In genomic region chr11:18247162-18247631, GRCh38 we compare ENCODE assay signal across 13 cellular contexts. TPM values are rescaled to one million over a fixed set of nuclear protein-coding genes. Genes with fewer than 3 reads are reported as not detected.
A peak's percentile ranks its signal among the peaks of the same experiment; 100 is the strongest.
DNase-seq lines count a peak whose midpoint lies in the region; ATAC-seq and TF ChIP-seq lines count a peak whose summit lies in the region.
"Not testable (repeated sequence)": the region's sequence is repeated elsewhere in the genome, so short reads cannot be mapped to it uniquely, and the experiment has no call there.
"Had no signal": no experiment of that assay in that cellular context is flagged by ENCODE, and none has a peak within 500 bp of the region (broad histone marks: within the 10 kb centered on the region; RNA-seq: fewer than 3 reads in every experiment).

No MANE protein-coding gene starts in this region.

- POLR2A ChIA-PET in activated CD8-positive, alpha-beta T cell treated with anti-CD3 and anti-CD28 coated beads, Interleukin-2, amount 10 ng/mL, durations not matched to agents 7 days and 5 days (lab: Charles Lee) = interaction anchor here (0.9 kb wide), 1 partner anchor 74 kb away, joined by 3 read pairs; the partner anchor contains the start of gene HPS5

- not testable (repeated sequence) for TF ChIP-seq CTCF in MM.1S (IDR thresholded peaks at IDR 0.05; ENCODE audit: low read length); colonic mucosa (IDR thresholded peaks at IDR 0.05)

- H2AFZ ChIP-seq in MM.1S (ENCODE audit: low read length) = not testable (repeated sequence)

- H3K9ac ChIP-seq in MM.1S (ENCODE audit: low read length); colonic mucosa (ENCODE audit: low read depth in 2 of 2, low read length in 2 of 2): not testable (repeated sequence)

- not testable (repeated sequence) for H3K27ac ChIP-seq in MM.1S (ENCODE audit: low read length)
- peak overlapping the region; percentile 19 for H3K27ac ChIP-seq in colonic mucosa

- H3K36me3 Mint-ChIP-seq in activated CD8-positive, alpha-beta T cell treated with anti-CD3 and anti-CD28 coated beads, Interleukin-2, amount 10 ng/mL, durations not matched to agents 7 days and 5 days (ENCODE audit: low read depth); stimulated activated naive B cell treated with anti-CD40 and anti-IgM and Interleukin-4, amounts not matched to agents 10 μg/mL and 1 μg/mL and 100 μg/mL, for 72 hours: not testable (repeated sequence)

- not testable (repeated sequence) for H3K4me3 Mint-ChIP-seq in activated CD8-positive, alpha-beta T cell treated with anti-CD3 and anti-CD28 coated beads, Interleukin-2, amount 10 ng/mL, durations not matched to agents 7 days and 5 days; stimulated activated naive B cell treated with anti-CD40 and anti-IgM and Interleukin-4, amounts not matched to agents 10 μg/mL and 1 μg/mL and 100 μg/mL, for 72 hours

- H3K4me1 Mint-ChIP-seq in activated CD8-positive, alpha-beta T cell treated with anti-CD3 and anti-CD28 coated beads, Interleukin-2, amount 10 ng/mL, durations not matched to agents 7 days and 5 days (ENCODE audit: low read depth) = peaks cover 37% of the 10 kb centered on the region
- peaks cover 9 to 24% of the 10 kb centered on the region in 2 donors for H3K4me1 Mint-ChIP-seq in stimulated activated naive B cell treated with anti-CD40 and anti-IgM and Interleukin-4, amounts not matched to agents 10 μg/mL and 1 μg/mL and 100 μg/mL, for 72 hours

- H3K9me3 ChIP-seq in MM.1S (replicated peaks; ENCODE audit: insufficient read depth, low read length); colonic mucosa: not testable (repeated sequence)

- not testable (repeated sequence) for H3K79me2 ChIP-seq in MM.1S (ENCODE audit: low read length)

- peak; percentile 2 for ATAC-seq in GM18517 (IDR thresholded peaks at IDR 0.05; ENCODE audit: unreplicated experiment)
- peak; percentile 11 for ATAC-seq in GM19438 (IDR thresholded peaks at IDR 0.05; ENCODE audit: low read depth, unreplicated experiment)
- peak; percentile 19 for ATAC-seq in HG02610 (IDR thresholded peaks at IDR 0.05; ENCODE audit: unreplicated experiment)
- peak; percentile 3 for ATAC-seq in HG03097 (IDR thresholded peaks at IDR 0.05; ENCODE audit: low FRiP score, unreplicated experiment)
- ATAC-seq in activated CD8-positive, alpha-beta T cell treated with anti-CD3 and anti-CD28 coated beads, Interleukin-2, amount 10 ng/mL, durations not matched to agents 7 days and 5 days = not testable (repeated sequence)
- peak in 1 of 2 donors; percentile 13 for ATAC-seq in stimulated activated naive B cell treated with anti-CD40 and anti-IgM and Interleukin-4, amounts not matched to agents 10 μg/mL and 1 μg/mL and 100 μg/mL, for 72 hours (replicated peaks)

- not testable (repeated sequence) for H3K9me2 ChIP-seq in MM.1S (replicated peaks; ENCODE audit: insufficient read depth, low read length)

- not testable (repeated sequence) for H3K9me3 Mint-ChIP-seq in activated CD8-positive, alpha-beta T cell treated with anti-CD3 and anti-CD28 coated beads, Interleukin-2, amount 10 ng/mL, durations not matched to agents 7 days and 5 days (ENCODE audit: insufficient read depth); stimulated activated naive B cell treated with anti-CD40 and anti-IgM and Interleukin-4, amounts not matched to agents 10 μg/mL and 1 μg/mL and 100 μg/mL, for 72 hours

- CTCF ChIA-PET in activated CD8-positive, alpha-beta T cell treated with anti-CD3 and anti-CD28 coated beads, Interleukin-2, amount 10 ng/mL, durations not matched to agents 7 days and 5 days (lab: Charles Lee) = not testable (repeated sequence)

- peak overlapping the region; percentile 86 for H3K27ac Mint-ChIP-seq in activated CD8-positive, alpha-beta T cell treated with anti-CD3 and anti-CD28 coated beads, Interleukin-2, amount 10 ng/mL, durations not matched to agents 7 days and 5 days
- peak overlapping the region; percentile 33 for H3K27ac Mint-ChIP-seq in stimulated activated naive B cell treated with anti-CD40 and anti-IgM and Interleukin-4, amounts not matched to agents 10 μg/mL and 1 μg/mL and 100 μg/mL, for 72 hours

- H3K27me3 ChIP-seq in MM.1S (replicated peaks; ENCODE audit: insufficient read depth, low read length); colonic mucosa: not testable (repeated sequence)

- not testable (repeated sequence) for H3K27me3 Mint-ChIP-seq in activated CD8-positive, alpha-beta T cell treated with anti-CD3 and anti-CD28 coated beads, Interleukin-2, amount 10 ng/mL, durations not matched to agents 7 days and 5 days (ENCODE audit: low read depth); stimulated activated naive B cell treated with anti-CD40 and anti-IgM and Interleukin-4, amounts not matched to agents 10 μg/mL and 1 μg/mL and 100 μg/mL, for 72 hours

- H3K36me3 ChIP-seq in MM.1S (replicated peaks; ENCODE audit: insufficient read depth, low read length); colonic mucosa: not testable (repeated sequence)

- not testable (repeated sequence) for H4K20me1 ChIP-seq in MM.1S (ENCODE audit: insufficient read depth, low read length)

- H3K4me2 ChIP-seq in MM.1S (ENCODE audit: low read depth, low read length) = peak overlapping the region; percentile 43

- H3K4me3 ChIP-seq in MM.1S (ENCODE audit: low read length) = peak overlapping the region; percentile 19; the same call in 1 of the 2 replicates
- H3K4me3 ChIP-seq in colonic mucosa = not testable (repeated sequence)

- not testable (repeated sequence) for DNase-seq in MM.1S; activated CD8-positive, alpha-beta T cell treated with anti-CD3 and anti-CD28 coated beads, Interleukin-2, amount 10 ng/mL, durations not matched to agents 7 days and 5 days; colonic mucosa; stimulated activated naive B cell treated with anti-CD40 and anti-IgM and Interleukin-4, amounts not matched to agents 10 μg/mL and 1 μg/mL and 100 μg/mL, for 72 hours

- H3K4me1 ChIP-seq in MM.1S (ENCODE audit: low read length) = peaks cover 16% of the 10 kb centered on the region
- not testable (repeated sequence) for H3K4me1 ChIP-seq in colonic mucosa

- H3F3A ChIP-seq in MM.1S (ENCODE audit: insufficient read depth, low read length) = not testable (repeated sequence)

- intact Hi-C loops in colonic mucosa (cut with DNase I) = not testable (repeated sequence)

RNA-seq across cellular contexts. Expression of gene SAA2, which starts 1.3 kb away (rescaled TPM):
- total RNA-seq in activated CD8-positive, alpha-beta T cell treated with anti-CD3 and anti-CD28 coated beads, Interleukin-2, amount 10 ng/mL, durations not matched to agents 7 days and 5 days = not detected
- total RNA-seq in colonic mucosa = 10 to 100 TPM in 1 of 2 donors, 1 to 10 TPM in 1; 4.2 to 14.2 TPM
- total RNA-seq: H1 had no signal

RNA-seq across cellular contexts. Expression of gene SAA4, which starts 10.6 kb away (rescaled TPM):
- not detected for total RNA-seq in activated CD8-positive, alpha-beta T cell treated with anti-CD3 and anti-CD28 coated beads, Interleukin-2, amount 10 ng/mL, durations not matched to agents 7 days and 5 days
- under 1 TPM in 1 of 2 donors, not detected in 1; 0.86 TPM for total RNA-seq in colonic mucosa
- total RNA-seq: fibroblast of villous mesenchyme, H1, osteoblast, right cardiac atrium, RPMI7951 had no signal

RNA-seq across cellular contexts. Expression of gene SAA1, which starts 18.9 kb away (rescaled TPM):
- total RNA-seq in activated CD8-positive, alpha-beta T cell treated with anti-CD3 and anti-CD28 coated beads, Interleukin-2, amount 10 ng/mL, durations not matched to agents 7 days and 5 days = not detected
- total RNA-seq in colonic mucosa = 10 to 100 TPM in 1 of 2 donors, 1 to 10 TPM in 1; 3.7 to 16.8 TPM
- total RNA-seq: H1, osteoblast, RPMI7951 had no signal

Comparison
In these comparisons a context has a peak if more than half of its experiments do, and no peak if none do; other contexts are left out.
1. RNA of gene SAA2, which starts 1.3 kb away (total RNA-seq): 4.2 to 14.2 TPM in colonic mucosa; not detected in activated CD8-positive, alpha-beta T cell treated with anti-CD3 and anti-CD28 coated beads, Interleukin-2, amount 10 ng/mL, durations not matched to agents 7 days and 5 days; every median in the first group is over 4 times any median in the second.
2. RNA of gene SAA1, which starts 18.9 kb away (total RNA-seq): 3.7 to 16.8 TPM in colonic mucosa; not detected in activated CD8-positive, alpha-beta T cell treated with anti-CD3 and anti-CD28 coated beads, Interleukin-2, amount 10 ng/mL, durations not matched to agents 7 days and 5 days; every median in the first group is over 4 times any median in the second.